Comparison of ENCODE assay signal across 8 cellular contexts in the genomic region with DNA sequence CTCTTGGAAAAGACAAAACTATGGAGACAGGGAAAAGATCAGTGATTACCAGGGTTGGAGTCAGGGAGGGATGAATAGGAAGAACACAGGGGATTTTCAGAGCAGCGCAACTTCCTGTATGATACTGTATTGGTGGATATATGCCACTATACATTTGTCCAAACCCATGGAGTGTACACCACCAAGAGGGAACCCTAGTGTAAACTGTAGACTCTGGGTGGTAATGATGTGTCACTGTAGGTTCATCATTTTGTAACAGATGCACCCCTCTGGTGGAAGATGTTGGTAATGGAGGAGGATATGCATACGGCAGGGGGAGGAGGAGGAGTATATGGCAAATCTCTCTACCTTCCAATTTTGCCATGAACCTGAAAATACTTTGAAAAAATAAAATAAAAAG.
A peak's percentile ranks its signal among the peaks of the same experiment; 100 is the strongest.
DNase-seq lines count a peak whose midpoint lies in the region; ATAC-seq, FAIRE-seq and TF ChIP-seq lines count a peak whose summit lies in the region.

No MANE protein-coding gene starts in this region.

- no peak for ATAC-seq in HG03196 (IDR thresholded peaks at IDR 0.05; ENCODE audit: unreplicated experiment)

- DNase-seq in GM12891 (ENCODE audit: insufficient read length, low spot score) = no peak
- peak; percentile 32 for DNase-seq in HEK293T (ENCODE audit: extremely low spot score)
- DNase-seq in OCI-M1 (lab: John Stamatoyannopoulos, UW) = peak; percentile 81
- no peak for DNase-seq in glutamatergic neuron
- no peak for DNase-seq in activated CD8-positive, alpha-beta memory T cell treated with anti-CD3 and anti-CD28 coated beads for 24 hours
- no peak for DNase-seq in foreskin melanocyte
- no peak for DNase-seq in islet precursor cell

- H3K27me3 Mint-ChIP-seq in glutamatergic neuron (ENCODE audit: unreplicated experiment) = no peaks in the 10 kb centered on the region

- H3K27ac Mint-ChIP-seq in glutamatergic neuron (ENCODE audit: unreplicated experiment) = no peak overlapping the region

- FAIRE-seq in GM12891 (lab: Jason Lieb, UNC) = peak; percentile 54

- H3K4me1 Mint-ChIP-seq in glutamatergic neuron (ENCODE audit: low read depth, unreplicated experiment) = no peaks in the 10 kb centered on the region

- no peak for TF ChIP-seq POLR2A in GM12891 (IDR thresholded peaks at IDR 0.05; ENCODE audit: low read depth, low read length)

- peaks cover 1% of the 10 kb centered on the region for H3K9me3 Mint-ChIP-seq in glutamatergic neuron (ENCODE audit: unreplicated experiment)

- POLR2A ChIA-PET in HEK293T (lab: Yijun Ruan, JAX) = no interaction called here

- H3K4me3 Mint-ChIP-seq in glutamatergic neuron (ENCODE audit: unreplicated experiment) = no peak overlapping the region

- H3K36me3 Mint-ChIP-seq in glutamatergic neuron (ENCODE audit: unreplicated experiment) = no peaks in the 10 kb centered on the region

- TF ChIP-seq CTCF in glutamatergic neuron (IDR thresholded peaks at IDR 0.05; ENCODE audit: partially characterized antibody, unreplicated experiment) = peak; percentile 42

- CTCF ChIA-PET in HEK293T (lab: Yijun Ruan, JAX) = no interaction called here

TF ChIP-seq in GM12891, 5 proteins besides CTCF, POLR2A, EP300 and RAD21:
- TF ChIP-seq SPI1 (IDR thresholded peaks at IDR 0.05; ENCODE audit: low read depth, low read length) = no peak
- peak; percentile 79; the same call in 1 of the 2 replicates for TF ChIP-seq POU2F2 (IDR thresholded peaks at IDR 0.05; ENCODE audit: low read depth, low read length)
- no peak for TF ChIP-seq PAX5 (IDR thresholded peaks at IDR 0.05; ENCODE audit: insufficient read depth, low read length, severe bottlenecking)

TF ChIP-seq in HEK293T, 16 proteins besides CTCF, POLR2A, EP300 and RAD21:
- TF ChIP-seq, protein P1, sequence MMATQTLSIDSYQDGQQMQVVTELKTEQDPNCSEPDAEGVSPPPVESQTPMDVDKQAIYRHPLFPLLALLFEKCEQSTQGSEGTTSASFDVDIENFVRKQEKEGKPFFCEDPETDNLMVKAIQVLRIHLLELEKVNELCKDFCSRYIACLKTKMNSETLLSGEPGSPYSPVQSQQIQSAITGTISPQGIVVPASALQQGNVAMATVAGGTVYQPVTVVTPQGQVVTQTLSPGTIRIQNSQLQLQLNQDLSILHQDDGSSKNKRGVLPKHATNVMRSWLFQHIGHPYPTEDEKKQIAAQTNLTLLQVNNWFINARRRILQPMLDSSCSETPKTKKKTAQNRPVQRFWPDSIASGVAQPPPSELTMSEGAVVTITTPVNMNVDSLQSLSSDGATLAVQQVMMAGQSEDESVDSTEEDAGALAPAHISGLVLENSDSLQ (IDR thresholded peaks at IDR 0.05) = no peak
- TF ChIP-seq ZNF384 (IDR thresholded peaks at IDR 0.05) (no peak), TARDBP (IDR thresholded peaks at IDR 0.05) (no peak), CTBP1 (IDR thresholded peaks at IDR 0.05; ENCODE audit: borderline replicate concordance) (no peak), NFRKB (IDR thresholded peaks at IDR 0.05) (no peak), FOXK2 (IDR thresholded peaks at IDR 0.05) (no peak), FOXA1 (IDR thresholded peaks at IDR 0.05) (no peak), SP1 (IDR thresholded peaks at IDR 0.05) (no peak), BHLHE40 (IDR thresholded peaks at IDR 0.05; ENCODE audit: borderline replicate concordance) (no peak), ARNT (IDR thresholded peaks at IDR 0.05) (no peak), FOXM1 (IDR thresholded peaks at IDR 0.05; ENCODE audit: borderline replicate concordance) (no peak), ELF4 (IDR thresholded peaks at IDR 0.05) (no peak), HDGF (IDR thresholded peaks at IDR 0.05; ENCODE audit: borderline replicate concordance) (no peak)
TF ChIP-seq in HEK293T: peak in this region for 0.

Comparison
In these comparisons a context has a peak if more than half of its experiments do, and no peak if none do; other contexts are left out.
1. DNase-seq: peak in HEK293T (single experiment) and OCI-M1 (single experiment); none in GM12891 (single experiment), glutamatergic neuron (single experiment), activated CD8-positive, alpha-beta memory T cell treated with anti-CD3 and anti-CD28 coated beads for 24 hours (single experiment), foreskin melanocyte (single experiment) and islet precursor cell (single experiment).